In genomic region chr18:23210526-23210925, GRCh38 we compare ENCODE assay signal across 18 cellular contexts.
DNase-seq lines count a peak whose midpoint lies in the region; ATAC-seq, FAIRE-seq and TF ChIP-seq lines count a peak whose summit lies in the region.
"Had no signal": no experiment of that assay in that cellular context is flagged by ENCODE, and none has a peak within 500 bp of the region (broad histone marks: within the 10 kb centered on the region; RNA-seq: fewer than 3 reads in every experiment).

No MANE protein-coding gene starts in this region.

- no peak for TF ChIP-seq EP300 in SK-N-SH (IDR thresholded peaks at IDR 0.05; ENCODE audit: borderline replicate concordance in 1 of 2, low read depth in 1 of 2, low read length in 1 of 2)

- dilution Hi-C loops in keratinocyte (cut with MboI; ENCODE audit: extremely low pct_ligation_motif_present, low sequenced_read_pairs) = no loop called here

- TF ChIP-seq CTCF in dorsolateral prefrontal cortex (IDR thresholded peaks at IDR 0.05 in 54 of 56, conservative IDR thresholded peaks at IDR 0.05 in 2 of 56; ENCODE audit: low read depth in 1 of 56, partially characterized antibody in 56 of 56) = no peak
- no peak for TF ChIP-seq CTCF in keratinocyte (optimal IDR thresholded peaks at IDR 0.05 in 1 of 3, IDR thresholded peaks at IDR 0.05 in 1 of 3, conservative IDR thresholded peaks at IDR 0.05 in 1 of 3; ENCODE audit: extremely low read depth in 1 of 3, insufficient read depth in 2 of 3, low read length in 3 of 3)
- TF ChIP-seq CTCF in SK-N-SH (IDR thresholded peaks at IDR 0.05) = no peak

- H3K9ac ChIP-seq in keratinocyte (ENCODE audit: control insufficient read depth, extremely low read depth, insufficient read depth, low read length) = no peak overlapping the region
- H3K9ac ChIP-seq in SK-N-SH = no peak overlapping the region

- H3K9me2 ChIP-seq in SK-N-SH = no peaks in the 10 kb centered on the region

- no peak for DNase-seq in activated T-helper 2 cell treated with anti-CD3 and anti-CD28 coated beads, Interferon-gamma antibody, Interleukin-2, Interleukin-4, amounts not matched to agents 10 μg/mL and 5 μg/mL and 100 μg/mL, durations not matched to agents 14 hours and 24 hours and 36 hours (ENCODE audit: low spot score)
- no peak for DNase-seq in dorsolateral prefrontal cortex
- no peak for DNase-seq in keratinocyte (ENCODE audit: low read depth, low spot score)
- DNase-seq in LoVo (ENCODE audit: low spot score) = no peak
- DNase-seq in SK-N-SH = no peak
- DNase-seq in NCI-H2081 treated with DMSO at 0.1 percent for 48 hours (lab: John Stamatoyannopoulos, UW) = no peak
- DNase-seq: C1 segment of cervical spinal cord; Calu3; CD4-positive, alpha-beta T cell; DMS79; GOT3; H9 had no signal

- CTCF ChIA-PET in SK-N-SH (lab: Yijun Ruan, JAX) = interaction anchor here (1.5 kb wide), 1 partner anchor 79 kb away, joined by 3 read pairs; no protein-coding TSS in a partner anchor

- H3F3A ChIP-seq in SK-N-SH (replicated peaks; ENCODE audit: insufficient read depth) = no peaks in the 10 kb centered on the region

- H3K4me3 Mint-ChIP-seq in activated T-helper 2 cell treated with anti-CD3 and anti-CD28 coated beads, Interferon-gamma antibody, Interleukin-2, Interleukin-4, amounts not matched to agents 10 μg/mL and 5 μg/mL and 100 μg/mL, durations not matched to agents 14 hours and 24 hours and 36 hours (ENCODE audit: low read depth) = no peak overlapping the region
- H3K4me3 Mint-ChIP-seq: B cell; CD4-positive, alpha-beta T cell; H9; IgD-negative memory B cell had no signal

- H3K27ac ChIP-seq in dorsolateral prefrontal cortex (peak overlapping the region in 37 of 59 donors; percentile 11 to 91 (median 66)), keratinocyte (ENCODE audit: control insufficient read depth, insufficient read depth, low read length) (no peak overlapping the region), SK-N-SH (ENCODE audit: low read depth in 2 of 2, low read length in 1 of 2) (no peak overlapping the region)

- POLR2A ChIA-PET in SK-N-SH (lab: Yijun Ruan, JAX) = no interaction called here

- peaks cover 40% of the 10 kb centered on the region for H3K4me1 Mint-ChIP-seq in activated T-helper 2 cell treated with anti-CD3 and anti-CD28 coated beads, Interferon-gamma antibody, Interleukin-2, Interleukin-4, amounts not matched to agents 10 μg/mL and 5 μg/mL and 100 μg/mL, durations not matched to agents 14 hours and 24 hours and 36 hours (ENCODE audit: low read depth)
- H3K4me1 Mint-ChIP-seq: B cell had no signal

- H3K4me3 ChIP-seq in dorsolateral prefrontal cortex (no peak overlapping the region), keratinocyte (ENCODE audit: control insufficient read depth in 2 of 3, extremely low read depth in 1 of 3, insufficient read depth in 2 of 3, low read depth in 1 of 3, low read length in 3 of 3) (no peak overlapping the region), SK-N-SH (ENCODE audit: low read depth in 2 of 2, low read length in 1 of 2) (no peak overlapping the region)

- H3K9me3 ChIP-seq in keratinocyte (ENCODE audit: control insufficient read depth, low read depth, low read length) (no peaks in the 10 kb centered on the region), SK-N-SH (no peaks in the 10 kb centered on the region)

- no peaks in the 10 kb centered on the region for H3K36me3 ChIP-seq in keratinocyte (ENCODE audit: control insufficient read depth in 2 of 2, extremely low read depth in 1 of 2, insufficient read depth in 2 of 2, low read length in 2 of 2)
- peaks cover 0 to 8% of the 10 kb centered on the region in 2 experiments for H3K36me3 ChIP-seq in SK-N-SH (replicated peaks in 1 of 2; ENCODE audit: control insufficient read depth in 1 of 2, insufficient read depth in 2 of 2, low read length in 1 of 2)

- ATAC-seq in GM18520 (IDR thresholded peaks at IDR 0.05; ENCODE audit: unreplicated experiment) = no peak

- no peaks in the 10 kb centered on the region for H3K79me2 ChIP-seq in keratinocyte (ENCODE audit: control insufficient read depth, insufficient read depth, low read length)
- H3K79me2 ChIP-seq in SK-N-SH (ENCODE audit: insufficient read depth) = no peaks in the 10 kb centered on the region

- peaks cover 21% of the 10 kb centered on the region for H3K9me3 Mint-ChIP-seq in activated T-helper 2 cell treated with anti-CD3 and anti-CD28 coated beads, Interferon-gamma antibody, Interleukin-2, Interleukin-4, amounts not matched to agents 10 μg/mL and 5 μg/mL and 100 μg/mL, durations not matched to agents 14 hours and 24 hours and 36 hours
- H3K9me3 Mint-ChIP-seq: CD4-positive, alpha-beta T cell; H9 had no signal

- no peaks in the 10 kb centered on the region for H4K20me1 ChIP-seq in keratinocyte (ENCODE audit: control insufficient read depth, extremely low read depth, insufficient read depth, low read length)
- H4K20me1 ChIP-seq in SK-N-SH (ENCODE audit: insufficient read depth) = no peaks in the 10 kb centered on the region

- H3K36me3 Mint-ChIP-seq in activated T-helper 2 cell treated with anti-CD3 and anti-CD28 coated beads, Interferon-gamma antibody, Interleukin-2, Interleukin-4, amounts not matched to agents 10 μg/mL and 5 μg/mL and 100 μg/mL, durations not matched to agents 14 hours and 24 hours and 36 hours (ENCODE audit: low read depth) = peaks cover 68% of the 10 kb centered on the region

- FAIRE-seq in keratinocyte (lab: Jason Lieb, UNC) = peak; percentile 95
- FAIRE-seq: A204.1, G401.6, GM19239 had no signal

- H3K27me3 ChIP-seq in dorsolateral prefrontal cortex (no peaks in the 10 kb centered on the region), keratinocyte (ENCODE audit: control insufficient read depth, extremely low read depth, insufficient read depth, low read length) (no peaks in the 10 kb centered on the region), SK-N-SH (ENCODE audit: insufficient read depth) (no peaks in the 10 kb centered on the region)

- H3K9me1 ChIP-seq in keratinocyte (ENCODE audit: control insufficient read depth, extremely low read depth, insufficient read depth, low read length) = no peaks in the 10 kb centered on the region

- TF ChIP-seq RAD21 in SK-N-SH (IDR thresholded peaks at IDR 0.05; ENCODE audit: low read length) = no peak

- no peaks in the 10 kb centered on the region for H3K27me3 Mint-ChIP-seq in activated T-helper 2 cell treated with anti-CD3 and anti-CD28 coated beads, Interferon-gamma antibody, Interleukin-2, Interleukin-4, amounts not matched to agents 10 μg/mL and 5 μg/mL and 100 μg/mL, durations not matched to agents 14 hours and 24 hours and 36 hours (ENCODE audit: low read depth)

- H2AFZ ChIP-seq in keratinocyte (ENCODE audit: control insufficient read depth, low read length) (no peak overlapping the region), SK-N-SH (ENCODE audit: low read depth) (no peak overlapping the region)

- intact Hi-C loops in activated T-helper 2 cell treated with anti-CD3 and anti-CD28 coated beads, Interferon-gamma antibody, Interleukin-2, Interleukin-4, amounts not matched to agents 10 μg/mL and 5 μg/mL and 100 μg/mL, durations not matched to agents 14 hours and 24 hours and 36 hours (cut with micrococcal nuclease) = no loop called here
- intact Hi-C loops in dorsolateral prefrontal cortex (cut with DNase I) = loop anchor here in 1 of 2 donors (10.0 kb wide), 1 partner anchor 156 kb away; no protein-coding TSS in a partner anchor

- peak overlapping the region; percentile 28 for H3K4me2 ChIP-seq in keratinocyte (ENCODE audit: control insufficient read depth, extremely low read depth, insufficient read depth, low read depth, low read length)
- H3K4me2 ChIP-seq in SK-N-SH = no peak overlapping the region

- H3K4me1 ChIP-seq in keratinocyte (ENCODE audit: control insufficient read depth, extremely low read depth, insufficient read depth, low read length) (peaks cover 23% of the 10 kb centered on the region), SK-N-SH (ENCODE audit: control insufficient read depth in 1 of 2, insufficient read depth in 2 of 2, low read depth in 1 of 2, low read length in 1 of 2) (peaks cover 0 to 3% of the 10 kb centered on the region in 2 experiments; a peak in 1 of 4 replicates)

- 88% methylated on average over 7 of the region's 7 CpGs for WGBS in SK-N-SH (ENCODE audit: low lambda C conversion rate)

- peak overlapping the region; percentile 31 for H3K27ac Mint-ChIP-seq in activated T-helper 2 cell treated with anti-CD3 and anti-CD28 coated beads, Interferon-gamma antibody, Interleukin-2, Interleukin-4, amounts not matched to agents 10 μg/mL and 5 μg/mL and 100 μg/mL, durations not matched to agents 14 hours and 24 hours and 36 hours
- H3K27ac Mint-ChIP-seq: B cell; CD4-positive, alpha-beta T cell; H9 had no signal

TF ChIP-seq in SK-N-SH, 30 proteins besides CTCF, POLR2A, EP300 and RAD21:
- TF ChIP-seq YY1 (IDR thresholded peaks at IDR 0.05; ENCODE audit: low read depth) (no peak), TEAD4 (IDR thresholded peaks at IDR 0.05; ENCODE audit: borderline replicate concordance, insufficient read depth) (no peak), ZBTB33 (IDR thresholded peaks at IDR 0.05; ENCODE audit: borderline replicate concordance, low read depth) (no peak)

Comparison
In these comparisons a context has a peak if more than half of its experiments do, and no peak if none do; other contexts are left out.
1. H3K27ac ChIP-seq: peak in dorsolateral prefrontal cortex (37 of 59); none in keratinocyte (single experiment) and SK-N-SH (0 of 2).